Comparison of ENCODE assay signal across 9 cellular contexts in genomic region chr4:149997881-149998421, GRCh38.
A peak's percentile ranks its signal among the peaks of the same experiment; 100 is the strongest.
DNase-seq lines count a peak whose midpoint lies in the region; ATAC-seq, FAIRE-seq and TF ChIP-seq lines count a peak whose summit lies in the region.
"Had no signal": no experiment of that assay in that cellular context is flagged by ENCODE, and none has a peak within 500 bp of the region (broad histone marks: within the 10 kb centered on the region; RNA-seq: fewer than 3 reads in every experiment).

No MANE protein-coding gene starts in this region.

- H3K4me1 Mint-ChIP-seq in stimulated activated memory B cell treated with anti-CD40 and anti-IgM and Interleukin-4, amounts not matched to agents 10 μg/mL and 1 μg/mL and 100 μg/mL, for 72 hours = peaks cover 5% of the 10 kb centered on the region

- H3K9me3 ChIP-seq in PC-3 (ENCODE audit: low read length) (no peaks in the 10 kb centered on the region), left ventricle myocardium inferior (replicated peaks) (no peaks in the 10 kb centered on the region), WERI-Rb-1 (ENCODE audit: severe bottlenecking) (no peaks in the 10 kb centered on the region)
- H3K9me3 ChIP-seq: gastroesophageal sphincter had no signal

- no peaks in the 10 kb centered on the region for H3K36me3 Mint-ChIP-seq in stimulated activated memory B cell treated with anti-CD40 and anti-IgM and Interleukin-4, amounts not matched to agents 10 μg/mL and 1 μg/mL and 100 μg/mL, for 72 hours

- peak; percentile 82 for ATAC-seq in PC-3
- ATAC-seq in stimulated activated memory B cell treated with anti-CD40 and anti-IgM and Interleukin-4, amounts not matched to agents 10 μg/mL and 1 μg/mL and 100 μg/mL, for 72 hours = no peak
- ATAC-seq: gastroesophageal sphincter had no signal

- H3K4me3 Mint-ChIP-seq in stimulated activated memory B cell treated with anti-CD40 and anti-IgM and Interleukin-4, amounts not matched to agents 10 μg/mL and 1 μg/mL and 100 μg/mL, for 72 hours = no peak overlapping the region

- POLR2A ChIA-PET in PC-3 (lab: Charles Lee; ENCODE audit: unreplicated experiment) = no interaction called here

- H3K4me3 ChIP-seq in PC-3 (ENCODE audit: low read length) (no peak overlapping the region), left ventricle myocardium inferior (no peak overlapping the region), WERI-Rb-1 (ENCODE audit: low read depth, low read length) (no peak overlapping the region)
- H3K4me3 ChIP-seq: gastroesophageal sphincter had no signal

- BruUV-seq in PC-3 (replicated peaks; lab: Mats Ljungman, UMichigan) = no TSS peak

- DNase-seq in DMS79 (lab: John Stamatoyannopoulos, UW) = peak; percentile 30
- DNase-seq in H4 (ENCODE audit: low spot score) = peak; percentile 78
- peak; percentile 73 for DNase-seq in PC-3
- DNase-seq in kidney tubule cell (ENCODE audit: low spot score) = peak; percentile 95
- DNase-seq in left ventricle myocardium inferior = no peak
- no peak for DNase-seq in WERI-Rb-1
- no peak for DNase-seq in GM12892 (ENCODE audit: insufficient read length)

- no peaks in the 10 kb centered on the region for H3K36me3 ChIP-seq in PC-3 (ENCODE audit: low read depth, low read length)
- no peaks in the 10 kb centered on the region for H3K36me3 ChIP-seq in left ventricle myocardium inferior
- H3K36me3 ChIP-seq in WERI-Rb-1 = no peaks in the 10 kb centered on the region
- H3K36me3 ChIP-seq: gastroesophageal sphincter had no signal

- H3K9me2 ChIP-seq in PC-3 (replicated peaks; ENCODE audit: low read length) = no peaks in the 10 kb centered on the region

- intact Hi-C loops in PC-3 (cut with micrococcal nuclease) = loop anchor here (2.0 to 5.0 kb wide), 2 partner anchors 211 to 869 kb away; no protein-coding TSS in a partner anchor
- intact Hi-C loops in left ventricle myocardium inferior (cut with micrococcal nuclease) = loop anchor here (5.0 kb wide), 1 partner anchor 244 kb away; no protein-coding TSS in a partner anchor

- H3K27me3 ChIP-seq in PC-3 (ENCODE audit: low read length) = no peaks in the 10 kb centered on the region
- no peaks in the 10 kb centered on the region for H3K27me3 ChIP-seq in left ventricle myocardium inferior (ENCODE audit: low read depth)
- no peaks in the 10 kb centered on the region for H3K27me3 ChIP-seq in WERI-Rb-1 (ENCODE audit: insufficient read depth, low read depth, severe bottlenecking)
- H3K27me3 ChIP-seq: gastroesophageal sphincter had no signal

- no peaks in the 10 kb centered on the region for H3K9me3 Mint-ChIP-seq in stimulated activated memory B cell treated with anti-CD40 and anti-IgM and Interleukin-4, amounts not matched to agents 10 μg/mL and 1 μg/mL and 100 μg/mL, for 72 hours

- H3K4me2 ChIP-seq in PC-3 (ENCODE audit: low read length) = peak overlapping the region; percentile 66

- CTCF ChIA-PET in PC-3 (lab: Charles Lee) = interaction anchor here (1.0 to 1.6 kb wide), 3 partner anchors 81 to 219 kb away, joined by 3 to 11 read pairs (median 5); no protein-coding TSS in a partner anchor

- TF ChIP-seq POLR2A in GM12892 (IDR thresholded peaks at IDR 0.05; ENCODE audit: low read depth, low read length) = no peak

- H3K27ac Mint-ChIP-seq in stimulated activated memory B cell treated with anti-CD40 and anti-IgM and Interleukin-4, amounts not matched to agents 10 μg/mL and 1 μg/mL and 100 μg/mL, for 72 hours = no peak overlapping the region

- no peaks in the 10 kb centered on the region for H4K20me1 ChIP-seq in PC-3 (ENCODE audit: low read length)

- FAIRE-seq in GM12892 (lab: Jason Lieb, UNC) = no peak

- no peak overlapping the region for H3K9ac ChIP-seq in PC-3 (ENCODE audit: low read length)

- TF ChIP-seq CTCF in PC-3 (conservative IDR thresholded peaks at IDR 0.05; ENCODE audit: low read depth, low read length) = no peak
- TF ChIP-seq CTCF in left ventricle myocardium inferior (IDR thresholded peaks at IDR 0.05; ENCODE audit: borderline replicate concordance) = no peak
- no peak for TF ChIP-seq CTCF in WERI-Rb-1 (IDR thresholded peaks at IDR 0.05; ENCODE audit: low read depth, low read length)

- H3K4me1 ChIP-seq in PC-3 (ENCODE audit: insufficient read depth, low read length) (peaks cover 19% of the 10 kb centered on the region), left ventricle myocardium inferior (no peaks in the 10 kb centered on the region)

- peaks cover 7% of the 10 kb centered on the region for H3K27me3 Mint-ChIP-seq in stimulated activated memory B cell treated with anti-CD40 and anti-IgM and Interleukin-4, amounts not matched to agents 10 μg/mL and 1 μg/mL and 100 μg/mL, for 72 hours

- H3K27ac ChIP-seq in PC-3 (ENCODE audit: low read length) (peak overlapping the region; percentile 63), left ventricle myocardium inferior (replicated peaks) (no peak overlapping the region), WERI-Rb-1 (no peak overlapping the region)
- H3K27ac ChIP-seq: gastroesophageal sphincter had no signal

- peak overlapping the region; percentile 76 for H2AFZ ChIP-seq in PC-3 (ENCODE audit: low read length)

- no peaks in the 10 kb centered on the region for H3F3A ChIP-seq in PC-3 (ENCODE audit: low read length, unreplicated experiment)

- H3K79me2 ChIP-seq in PC-3 (ENCODE audit: low read length) = no peaks in the 10 kb centered on the region

Comparison
In these comparisons a context has a peak if more than half of its experiments do, and no peak if none do; other contexts are left out.
1. DNase-seq: peak in DMS79 (single experiment), H4 (single experiment), PC-3 (single experiment) and kidney tubule cell (single experiment); none in left ventricle myocardium inferior (single experiment), WERI-Rb-1 (single experiment) and GM12892 (single experiment).